ENCODE assay signal across 13 cellular contexts in the genomic region with DNA sequence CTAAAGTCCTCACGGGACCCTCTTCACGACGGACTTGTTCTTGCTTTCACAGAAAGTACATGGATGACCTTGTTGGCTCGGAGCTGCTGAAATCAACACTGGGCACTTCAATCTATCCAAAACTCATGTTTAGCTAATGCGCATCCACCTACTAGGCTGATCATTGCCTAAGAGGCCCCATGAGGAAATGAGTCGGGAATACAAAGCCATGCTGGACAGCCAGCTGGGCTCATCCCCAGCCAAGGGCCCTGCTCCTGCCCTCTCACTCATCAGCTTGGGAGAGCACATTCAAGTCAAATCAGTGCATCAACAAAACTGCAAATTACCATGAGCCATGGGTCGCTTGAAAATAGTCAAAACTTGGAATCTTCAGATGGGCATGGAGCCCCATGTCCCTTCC. TPM values are rescaled to one million over a fixed set of nuclear protein-coding genes. Genes with fewer than 3 reads are reported as not detected.
DNase-seq lines count a peak whose midpoint lies in the region; ATAC-seq, FAIRE-seq and TF ChIP-seq lines count a peak whose summit lies in the region.
"Had no signal": no experiment of that assay in that cellular context is flagged by ENCODE, and none has a peak within 500 bp of the region (broad histone marks: within the 10 kb centered on the region; RNA-seq: fewer than 3 reads in every experiment).

No MANE protein-coding gene starts in this region.

- peaks cover 1% of the 10 kb centered on the region; the same call in 1 of the 2 replicates for H3K4me1 ChIP-seq in IMR-90 (ENCODE audit: control insufficient read depth, insufficient read depth, low read length)
- peaks cover 8% of the 10 kb centered on the region for H3K4me1 ChIP-seq in keratinocyte (ENCODE audit: control insufficient read depth, extremely low read depth, insufficient read depth, low read length)
- peaks cover 26% of the 10 kb centered on the region for H3K4me1 ChIP-seq in testis
- H3K4me1 ChIP-seq in osteoblast (ENCODE audit: insufficient read depth, low read length): peaks cover 27% of the 10 kb centered on the region

- H3K23ac ChIP-seq in IMR-90 (ENCODE audit: low read depth, low read length): no peak overlapping the region

- H3K9me1 ChIP-seq in IMR-90 (ENCODE audit: insufficient read depth, low read length) (no peaks in the 10 kb centered on the region; the same call in 1 of the 2 replicates), keratinocyte (ENCODE audit: control insufficient read depth, extremely low read depth, insufficient read depth, low read length) (no peaks in the 10 kb centered on the region)

- no peaks in the 10 kb centered on the region for H3K79me1 ChIP-seq in IMR-90 (ENCODE audit: low read depth in 1 of 2, low read length in 2 of 2)

- no peaks in the 10 kb centered on the region for H4K20me1 ChIP-seq in IMR-90 (ENCODE audit: insufficient read depth, low read length)
- H4K20me1 ChIP-seq in keratinocyte (ENCODE audit: control insufficient read depth, extremely low read depth, insufficient read depth, low read length): no peaks in the 10 kb centered on the region
- H4K20me1 ChIP-seq in osteoblast (ENCODE audit: insufficient read depth, low read length): no peaks in the 10 kb centered on the region

- H3K4me2 ChIP-seq in IMR-90 (ENCODE audit: low read depth, low read length): no peak overlapping the region
- H3K4me2 ChIP-seq in keratinocyte (ENCODE audit: control insufficient read depth, extremely low read depth, insufficient read depth, low read depth, low read length): no peak overlapping the region
- no peak overlapping the region for H3K4me2 ChIP-seq in osteoblast (ENCODE audit: insufficient read depth, low read length)

- TF ChIP-seq RAD21 in IMR-90 (IDR thresholded peaks at IDR 0.05; ENCODE audit: low read length): no peak

- no peak overlapping the region for H2AFZ ChIP-seq in IMR-90 (replicated peaks; ENCODE audit: low read length, poor library complexity)
- H2AFZ ChIP-seq in keratinocyte (ENCODE audit: control insufficient read depth, low read length): no peak overlapping the region
- H2AFZ ChIP-seq in osteoblast (ENCODE audit: low read length): no peak overlapping the region

- no peak for ATAC-seq in IMR-90 (ENCODE audit: low read depth)
- no peak for ATAC-seq in HG02571 (IDR thresholded peaks at IDR 0.05; ENCODE audit: unreplicated experiment)

- H3K4me3 ChIP-seq in IMR-90 (ENCODE audit: insufficient read depth, low read depth, low read length) (no peak overlapping the region), keratinocyte (ENCODE audit: control insufficient read depth in 2 of 3, extremely low read depth in 1 of 3, insufficient read depth in 2 of 3, low read depth in 1 of 3, low read length in 3 of 3) (no peak overlapping the region), testis (no peak overlapping the region), osteoblast (ENCODE audit: insufficient read depth, low read length) (no peak overlapping the region)

- H4K5ac ChIP-seq in IMR-90 (ENCODE audit: low read depth, low read length): no peak overlapping the region

- FAIRE-seq in keratinocyte (lab: Jason Lieb, UNC): no peak

- H3K14ac ChIP-seq in IMR-90 (replicated peaks; ENCODE audit: low read depth, low read length): no peak overlapping the region

- intact Hi-C loops in IMR-90 (cut with micrococcal nuclease) (loop anchor here (10.0 kb wide), 1 partner anchor 559 kb away; no protein-coding TSS in a partner anchor), testis (cut with DNase I; ENCODE audit: low total_unique reads) (no loop called here)

- H3K9me3 ChIP-seq in IMR-90 (ENCODE audit: control insufficient read depth, insufficient read depth, low read length) (no peaks in the 10 kb centered on the region), keratinocyte (ENCODE audit: control insufficient read depth, low read depth, low read length) (no peaks in the 10 kb centered on the region), testis (no peaks in the 10 kb centered on the region), osteoblast (ENCODE audit: low read depth, low read length) (no peaks in the 10 kb centered on the region)

- no peak overlapping the region for H4K91ac ChIP-seq in IMR-90 (ENCODE audit: insufficient read depth, low read depth, low read length)

- H3K27ac ChIP-seq in IMR-90 (ENCODE audit: insufficient read depth, low read length) (no peak overlapping the region), cingulate gyrus (ENCODE audit: low read depth, low read length) (peak overlapping the region; percentile 12), keratinocyte (ENCODE audit: control insufficient read depth, insufficient read depth, low read length) (no peak overlapping the region), testis (peak overlapping the region in 1 of 2 donors; percentile 26), osteoblast (ENCODE audit: low read depth, low read length) (no peak overlapping the region)
- H3K27ac ChIP-seq: RWPE1 had no signal

- TF ChIP-seq POLR2A in IMR-90 (IDR thresholded peaks at IDR 0.05; ENCODE audit: low read depth, low read length) (no peak), testis (IDR thresholded peaks at IDR 0.05) (no peak)

- no peak overlapping the region for H2BK20ac ChIP-seq in IMR-90 (ENCODE audit: low read depth, low read length)

- no peak for TF ChIP-seq CTCF in IMR-90 (conservative IDR thresholded peaks at IDR 0.05; ENCODE audit: low read depth, low read length)
- TF ChIP-seq CTCF in keratinocyte (optimal IDR thresholded peaks at IDR 0.05 in 1 of 3, IDR thresholded peaks at IDR 0.05 in 1 of 3, conservative IDR thresholded peaks at IDR 0.05 in 1 of 3; ENCODE audit: extremely low read depth in 1 of 3, insufficient read depth in 2 of 3, low read length in 3 of 3): no peak
- no peak for TF ChIP-seq CTCF in testis (IDR thresholded peaks at IDR 0.05)
- no peak for TF ChIP-seq CTCF in osteoblast (IDR thresholded peaks at IDR 0.05; ENCODE audit: extremely low read depth, low read depth, low read length)

- DNase-seq in IMR-90 (peak; percentile 16), keratinocyte (ENCODE audit: low read depth, low spot score) (no peak), testis (peak; percentile 34), NCI-H146 (lab: John Stamatoyannopoulos, UW) (no peak), osteoblast (ENCODE audit: insufficient read length, low spot score, missing footprints) (no peak)
- DNase-seq: ACHN, NCI-H187 treated with DMSO at 0.1 percent for 48 hours, NCI-H524 treated with DMSO at 0.1 percent for 48 hours, SIG-M5 had no signal

- no peak overlapping the region for H2BK15ac ChIP-seq in IMR-90 (ENCODE audit: low read depth, low read length)

- CTCF ChIA-PET in IMR-90 (lab: Yijun Ruan, JAX): interaction anchor here (0.6 to 2.8 kb wide), 9 partner anchors 13 to 270 kb away, joined by 3 to 16 read pairs (median 5); no protein-coding TSS in a partner anchor

- peaks cover 34% of the 10 kb centered on the region for H3K27me3 ChIP-seq in IMR-90 (ENCODE audit: control insufficient read depth, insufficient read depth, low read length)
- no peaks in the 10 kb centered on the region for H3K27me3 ChIP-seq in keratinocyte (ENCODE audit: control insufficient read depth, extremely low read depth, insufficient read depth, low read length)
- H3K27me3 ChIP-seq in testis: no peaks in the 10 kb centered on the region
- H3K27me3 ChIP-seq in osteoblast (ENCODE audit: insufficient read depth, low read length): peaks cover 5% of the 10 kb centered on the region

- H3K4ac ChIP-seq in IMR-90 (ENCODE audit: low read depth, low read length): no peak overlapping the region

- H4K8ac ChIP-seq in IMR-90 (ENCODE audit: low read depth in 2 of 2, low read length in 2 of 2): no peak overlapping the region

- dilution Hi-C loops in IMR-90 (cut with HindIII; ENCODE audit: low sequenced_read_pairs, unreplicated experiment): no loop called here
- dilution Hi-C loops in keratinocyte (cut with MboI; ENCODE audit: extremely low pct_ligation_motif_present, low sequenced_read_pairs): no loop called here

- H2AK5ac ChIP-seq in IMR-90 (ENCODE audit: low read depth, low read length): no peak overlapping the region

- no peaks in the 10 kb centered on the region for H3K36me3 ChIP-seq in IMR-90 (ENCODE audit: control insufficient read depth, insufficient read depth, low read length)
- H3K36me3 ChIP-seq in keratinocyte (ENCODE audit: control insufficient read depth in 2 of 2, extremely low read depth in 1 of 2, insufficient read depth in 2 of 2, low read length in 2 of 2): no peaks in the 10 kb centered on the region
- no peaks in the 10 kb centered on the region for H3K36me3 ChIP-seq in testis (ENCODE audit: low read depth, missing control alignments)
- no peaks in the 10 kb centered on the region for H3K36me3 ChIP-seq in osteoblast (ENCODE audit: insufficient read depth, low read length)

- no peak overlapping the region for H3K9ac ChIP-seq in IMR-90 (ENCODE audit: low read depth, low read length)
- peak overlapping the region; percentile 9 for H3K9ac ChIP-seq in keratinocyte (ENCODE audit: control insufficient read depth, extremely low read depth, insufficient read depth, low read length)

- no peak overlapping the region for H2AK9ac ChIP-seq in IMR-90 (replicated peaks; ENCODE audit: low read depth, low read length, poor library complexity)

- no peak overlapping the region for H2BK120ac ChIP-seq in IMR-90 (ENCODE audit: low read depth, low read length)

- POLR2A ChIA-PET in IMR-90 (lab: Charles Lee; ENCODE audit: unreplicated experiment): no interaction called here

- H2BK5ac ChIP-seq in IMR-90 (ENCODE audit: low read depth, low read length, poor library complexity, severe bottlenecking): no peak overlapping the region

- WGBS in IMR-90 (ENCODE audit: extremely low coverage in 2 of 2, insufficient read length in 1 of 2), 2 experiments: 50% methylated on average over 2 of the region's 7 CpGs; no CpG with 5 or more reads in 1 of the 2 experiments
- WGBS in testis, 2 donors: 48 to 77% methylated on average over 7 of the region's 7 CpGs

- H3K56ac ChIP-seq in IMR-90 (ENCODE audit: extremely low read depth, insufficient read depth, low read length): no peak overlapping the region

- no peak overlapping the region for H3K18ac ChIP-seq in IMR-90 (ENCODE audit: low read depth, low read length)

- in situ Hi-C loops in IMR-90 (cut with MboI; ENCODE audit: low sequenced_read_pairs): no loop called here

- H3K79me2 ChIP-seq in keratinocyte (ENCODE audit: control insufficient read depth, insufficient read depth, low read length) (no peaks in the 10 kb centered on the region), osteoblast (ENCODE audit: insufficient read depth, low read length) (no peaks in the 10 kb centered on the region)

- BruUV-seq in IMR-90 (replicated peaks; lab: Mats Ljungman, UMichigan): no TSS peak

RNA-seq across cellular contexts. Expression of gene HEYL, which starts 14.8 kb away (rescaled TPM):
- not detected in 2 replicates for total RNA-seq in IMR-90 (2012; rRNA removed)
- 0.02 TPM in 1 of 2 replicates, not detected in the other for polyA plus RNA-seq in IMR-90 (2012; rRNA removed)
- 0.01 and 0.07 TPM in 2 replicates for polyA plus RNA-seq in IMR-90 (2012; cell fraction: cytosol; rRNA removed)
- polyA plus RNA-seq in IMR-90 (2012; cell fraction: nucleus; rRNA removed; ENCODE audit: low replicate concordance): 0.29 and 0.81 TPM in 2 replicates
- not detected in 3 replicates for polyA plus RNA-seq in keratinocyte
- not detected for polyA plus RNA-seq in keratinocyte (2011; ENCODE audit: low read depth)
- not detected in 2 replicates for polyA plus RNA-seq in keratinocyte (2011; cell fraction: cytosol; rRNA removed)
- polyA plus RNA-seq in keratinocyte (2011; cell fraction: nucleus; rRNA removed): not detected in 2 replicates
- 0.02 TPM in 1 of 2 replicates, not detected in the other for polyA plus RNA-seq in keratinocyte (2012; ENCODE audit: low replicate concordance)
- not detected in 3 replicates for polyA minus RNA-seq in keratinocyte
- not detected for polyA minus RNA-seq in keratinocyte (2011; cell fraction: cytosol; rRNA and poly(A)+ RNA removed)
- polyA minus RNA-seq in keratinocyte (2011; cell fraction: nucleus; rRNA and poly(A)+ RNA removed): not detected in 2 replicates
- 10 to 100 TPM; 52.8 to 55.5 TPM for total RNA-seq in testis
- 44.7 TPM for polyA plus RNA-seq in testis (ENCODE audit: insufficient read depth, low read depth, low replicate concordance)
- total RNA-seq in osteoblast: under 0.01 TPM in 2 replicates
- total RNA-seq: PC-3 had no signal

RNA-seq across cellular contexts. Expression of gene NT5C1A, which starts 17.6 kb away (rescaled TPM):
- total RNA-seq in IMR-90 (2012; rRNA removed) (not detected in 2 replicates), testis (1 to 10 TPM; 2.1 to 3.2 TPM), osteoblast (not detected in 2 replicates)
- polyA plus RNA-seq in IMR-90 (2012; rRNA removed) (not detected in 2 replicates), keratinocyte (not detected in 3 replicates), testis (ENCODE audit: insufficient read depth, low read depth, low replicate concordance) (1.0 TPM)
- not detected in 2 replicates for polyA plus RNA-seq in IMR-90 (2012; cell fraction: cytosol; rRNA removed)
- polyA plus RNA-seq in IMR-90 (2012; cell fraction: nucleus; rRNA removed; ENCODE audit: low replicate concordance): not detected in 2 replicates
- polyA plus RNA-seq in keratinocyte (2011; ENCODE audit: low read depth): not detected
- not detected in 2 replicates for polyA plus RNA-seq in keratinocyte (2011; cell fraction: cytosol; rRNA removed)
- polyA plus RNA-seq in keratinocyte (2011; cell fraction: nucleus; rRNA removed): not detected in 2 replicates
- polyA plus RNA-seq in keratinocyte (2012; ENCODE audit: low replicate concordance): not detected in 2 replicates
- not detected in 3 replicates for polyA minus RNA-seq in keratinocyte
- polyA minus RNA-seq in keratinocyte (2011; cell fraction: cytosol; rRNA and poly(A)+ RNA removed): not detected
- polyA minus RNA-seq in keratinocyte (2011; cell fraction: nucleus; rRNA and poly(A)+ RNA removed): not detected in 2 replicates
- total RNA-seq: PC-3 had no signal

RNA-seq across cellular contexts. Expression of gene HPCAL4, which starts 36.9 kb away (rescaled TPM):
- total RNA-seq in IMR-90 (2012; rRNA removed) (not detected in 2 replicates), testis (10 to 100 TPM in 1 of 2 donors, 1 to 10 TPM in 1; 6.9 to 24.5 TPM), osteoblast (not detected in 2 replicates)
- polyA plus RNA-seq in IMR-90 (2012; rRNA removed) (0.02 TPM in 1 of 2 replicates, not detected in the other), keratinocyte (not detected in 3 replicates), testis (ENCODE audit: insufficient read depth, low read depth, low replicate concordance) (17.3 TPM)
- not detected in 2 replicates for polyA plus RNA-seq in IMR-90 (2012; cell fraction: cytosol; rRNA removed)
- not detected in 2 replicates for polyA plus RNA-seq in IMR-90 (2012; cell fraction: nucleus; rRNA removed; ENCODE audit: low replicate concordance)
- not detected for polyA plus RNA-seq in keratinocyte (2011; ENCODE audit: low read depth)
- polyA plus RNA-seq in keratinocyte (2011; cell fraction: cytosol; rRNA removed): not detected in 2 replicates
- polyA plus RNA-seq in keratinocyte (2011; cell fraction: nucleus; rRNA removed): not detected in 2 replicates
- not detected in 2 replicates for polyA plus RNA-seq in keratinocyte (2012; ENCODE audit: low replicate concordance)
- not detected in 3 replicates for polyA minus RNA-seq in keratinocyte
- polyA minus RNA-seq in keratinocyte (2011; cell fraction: cytosol; rRNA and poly(A)+ RNA removed): not detected
- polyA minus RNA-seq in keratinocyte (2011; cell fraction: nucleus; rRNA and poly(A)+ RNA removed): not detected in 2 replicates

Comparison
In these comparisons a context has a peak if more than half of its experiments do, and no peak if none do; other contexts are left out.
1. DNase-seq: peak in IMR-90 (single experiment) and testis (single experiment); none in keratinocyte (single experiment), NCI-H146 (single experiment) and osteoblast (single experiment).
2. RNA of gene HEYL, which starts 14.8 kb away (total RNA-seq): 52.8 to 55.5 TPM in testis; not detected in IMR-90 and under 0.01 TPM in osteoblast; every median in the first group is over 10 times any median in the second.